Comparison of ENCODE assay signal across 1 cellular context in genomic region chr20:32404017-32404416, GRCh38.
TF ChIP-seq lines count a peak whose summit lies in the region.

No MANE protein-coding gene starts in this region.

TF ChIP-seq in K562, 482 proteins besides CTCF, POLR2A, EP300 and RAD21 (continues in another document):
- TF ChIP-seq SMARCA4 (IDR thresholded peaks at IDR 0.05) (peak; percentile 81), TRIM24 (IDR thresholded peaks at IDR 0.05) (0 out of 4 replicates have a peak, but pooled peaks of 1 of the 2 experiments have one; percentile 37), NCOR1 (IDR thresholded peaks at IDR 0.05) (0 out of 2 replicates have a peak, but pooled peaks have one; percentile 24), PBX2 (CRISPR knock-in tag; IDR thresholded peaks at IDR 0.05; ENCODE audit: low read depth) (no peak), PBX2 (tag; conservative IDR thresholded peaks at IDR 0.05; ENCODE audit: low read depth) (no peak), THAP12 (CRISPR knock-in tag; IDR thresholded peaks at IDR 0.05) (no peak), MED1 (CRISPR knock-in tag; IDR thresholded peaks at IDR 0.05; ENCODE audit: borderline replicate concordance) (no peak), ZNF707 (CRISPR knock-in tag; conservative IDR thresholded peaks at IDR 0.05) (no peak), RNF2 (IDR thresholded peaks at IDR 0.05) (0 out of 2 replicates have a peak, but pooled peaks have one; percentile 19), ZNF699 (CRISPR knock-in tag; IDR thresholded peaks at IDR 0.05; ENCODE audit: insufficient replicate concordance) (no peak), MTA2 (IDR thresholded peaks at IDR 0.05; ENCODE audit: low read depth) (no peak; the same call in 1 of the 2 replicates), ELF4 (CRISPR knock-in tag; IDR thresholded peaks at IDR 0.05) (0 out of 2 replicates have a peak, but pooled peaks have one; percentile 35), MEIS2 (IDR thresholded peaks at IDR 0.05; ENCODE audit: partially characterized antibody) (peak; percentile 7), DNMT1 (IDR thresholded peaks at IDR 0.05) (no peak), TFE3 (CRISPR knock-in tag; IDR thresholded peaks at IDR 0.05) (no peak), U2AF1 (optimal IDR thresholded peaks at IDR 0.05; ENCODE audit: low read depth, low read length) (no peak), RERE (CRISPR knock-in tag; IDR thresholded peaks at IDR 0.05; ENCODE audit: borderline replicate concordance) (no peak), MECOM (CRISPR knock-in tag; IDR thresholded peaks at IDR 0.05) (no peak), JUND (IDR thresholded peaks at IDR 0.05; ENCODE audit: borderline replicate concordance, low read depth, low read length) (peak; percentile 60; the same call in 1 of the 2 replicates), JUND (tag; IDR thresholded peaks at IDR 0.05; ENCODE audit: borderline replicate concordance, low read depth, low read length) (no peak), KLF10 (CRISPR knock-in tag; IDR thresholded peaks at IDR 0.05) (no peak), E2F5 (CRISPR knock-in tag; IDR thresholded peaks at IDR 0.05) (no peak), MLX (CRISPR knock-in tag; conservative IDR thresholded peaks at IDR 0.05) (no peak), MLLT1 (IDR thresholded peaks at IDR 0.05) (no peak), TEAD1 (CRISPR knock-in tag; IDR thresholded peaks at IDR 0.05) (no peak), ARID1B (IDR thresholded peaks at IDR 0.05) (peak; percentile 75), TEAD2 (tag; IDR thresholded peaks at IDR 0.05) (no peak), ELK3 (CRISPR knock-in tag; IDR thresholded peaks at IDR 0.05) (no peak), GATA2 (CRISPR knock-in tag; IDR thresholded peaks at IDR 0.05) (0 out of 2 replicates have a peak, but pooled peaks have one; percentile 11), ZNF639 (CRISPR knock-in tag; conservative IDR thresholded peaks at IDR 0.05 in 1 of 2, IDR thresholded peaks at IDR 0.05 in 1 of 2) (no peak), SOX6 (IDR thresholded peaks at IDR 0.05) (peak; percentile 38; the same call in 1 of the 2 replicates), BRD9 (IDR thresholded peaks at IDR 0.05; ENCODE audit: low read depth, partially characterized antibody) (peak; percentile 25), XRCC5 (IDR thresholded peaks at IDR 0.05; ENCODE audit: low read depth, low read length) (no peak), ZNF408 (CRISPR knock-in tag; IDR thresholded peaks at IDR 0.05; ENCODE audit: low read depth) (no peak), RCOR1 (IDR thresholded peaks at IDR 0.05; ENCODE audit: borderline replicate concordance in 1 of 2, low read depth in 2 of 2, low read length in 2 of 2) (peak in 1 of 2 experiments; percentile 62; a peak in 1 of 4 replicates), ATF2 (CRISPR knock-in tag; IDR thresholded peaks at IDR 0.05) (no peak), TBL1XR1 (IDR thresholded peaks at IDR 0.05; ENCODE audit: low read length in 2 of 2) (peak in 1 of 2 experiments; percentile 31; a peak in 1 of 4 replicates), SFPQ (IDR thresholded peaks at IDR 0.05; ENCODE audit: low read depth, low read length) (no peak)
